Comparison of ENCODE assay signal across 8 cellular contexts in the genomic region with DNA sequence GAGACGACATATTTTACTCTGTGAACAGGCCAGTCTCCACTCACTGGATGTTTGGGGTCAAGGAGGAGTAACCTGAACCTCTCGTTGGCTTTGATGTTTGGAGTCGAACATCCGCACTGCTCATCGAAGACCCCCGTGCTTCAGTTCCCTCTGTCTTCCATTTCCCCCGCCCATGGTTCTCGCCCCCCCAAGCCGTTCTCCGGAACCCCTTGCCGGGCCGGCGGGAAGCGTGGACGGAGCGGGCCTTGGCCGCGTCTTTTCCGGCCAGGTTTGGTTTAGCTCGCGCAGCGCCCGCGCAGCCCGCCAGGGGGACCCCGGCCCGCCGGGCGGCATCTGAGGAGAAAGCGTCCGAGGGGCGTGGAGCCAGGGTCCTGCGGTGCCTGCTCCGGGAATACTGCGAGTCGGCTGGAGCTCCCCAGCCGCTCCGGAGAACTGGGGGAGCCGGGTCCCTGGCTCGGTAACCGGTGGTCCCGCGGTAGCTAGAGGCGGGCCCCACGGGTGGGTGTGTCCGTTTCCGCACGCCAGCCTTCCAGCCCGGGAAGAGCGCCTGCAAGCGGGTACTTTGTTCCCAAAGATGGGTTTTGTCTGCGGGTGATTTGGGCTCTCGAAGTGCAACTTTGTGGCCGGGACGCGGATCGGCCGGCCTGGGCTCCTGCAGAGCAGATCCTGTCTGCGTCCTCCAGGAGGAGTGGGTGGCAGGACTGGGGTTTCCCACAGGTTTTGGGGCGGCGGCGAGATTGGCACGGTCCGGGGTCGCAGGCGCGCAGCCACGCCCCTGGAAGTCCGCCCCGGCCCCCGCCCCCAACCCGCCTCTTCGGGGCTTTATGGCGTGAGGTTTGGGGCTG. TPM values are rescaled to one million over a fixed set of nuclear protein-coding genes. Genes with fewer than 3 reads are reported as not detected.
DNase-seq lines count a peak whose midpoint lies in the region; ATAC-seq, FAIRE-seq and TF ChIP-seq lines count a peak whose summit lies in the region.

No MANE protein-coding gene starts in this region.

- H3K27me3 Mint-ChIP-seq in neural crest cell (ENCODE audit: low read depth) = peaks cover 72% of the 10 kb centered on the region

- H3K4me3 ChIP-seq in DOHH2 (ENCODE audit: low read length) (no peak overlapping the region), HAP-1 (peak overlapping the region; percentile 52), foreskin fibroblast (ENCODE audit: low read depth in 1 of 2, low read length in 2 of 2) (peak overlapping the region; percentile 65 to 72)

- H3K27me3 ChIP-seq in DOHH2 (ENCODE audit: control insufficient read depth, low read length) (peaks cover 37% of the 10 kb centered on the region), HAP-1 (ENCODE audit: low read depth) (peaks cover 13% of the 10 kb centered on the region)

- H3K4me1 Mint-ChIP-seq in neural crest cell = peaks cover 7% of the 10 kb centered on the region

- H3K9me2 ChIP-seq in DOHH2 (replicated peaks; ENCODE audit: control insufficient read depth, low read length) = no peaks in the 10 kb centered on the region

- TF ChIP-seq CTCF in DOHH2 (IDR thresholded peaks at IDR 0.05; ENCODE audit: low read depth, low read length, poor library complexity, severe bottlenecking) (peak; percentile 44), foreskin fibroblast (IDR thresholded peaks at IDR 0.05; ENCODE audit: low read depth, low read length) (peak; percentile 90), neural crest cell (conservative IDR thresholded peaks at IDR 0.05) (peak; percentile 82)

- in situ Hi-C loops in HAP-1 (cut with MboI; ENCODE audit: low sequenced_read_pairs) = no loop called here

- DNase-seq in HAP-1 (ENCODE audit: low spot score in 2 of 2) (peak; percentile 51 to 87), NCI-H345 treated with DMSO at 0.1 percent for 48 hours (lab: John Stamatoyannopoulos, UW; ENCODE audit: unreplicated experiment) (peak; percentile 20), foreskin fibroblast (peak; percentile 63 to 90), neural crest cell (ENCODE audit: low read depth, low spot score) (peak; percentile 83), urothelium cell line (ENCODE audit: low spot score) (peak; percentile 85)
- DNase-seq in activated T-helper 1 cell treated with anti-CD3 and anti-CD28 coated beads, Interleukin-2, amount 50 U/mL, for 16 hours (ENCODE audit: low read depth in 1 of 2, low spot score in 1 of 2) = peak; percentile 15 to 30

- H3K36me3 Mint-ChIP-seq in neural crest cell (ENCODE audit: low read depth) = no peaks in the 10 kb centered on the region

- H3K9me3 ChIP-seq in DOHH2 (ENCODE audit: control insufficient read depth, insufficient read depth, low read length) = no peaks in the 10 kb centered on the region
- H3K9me3 ChIP-seq in HAP-1 = no peaks in the 10 kb centered on the region

- no peaks in the 10 kb centered on the region for H3F3A ChIP-seq in DOHH2 (ENCODE audit: control insufficient read depth, insufficient read depth)

- H3K36me3 ChIP-seq in DOHH2 (ENCODE audit: control insufficient read depth, low read length) (no peaks in the 10 kb centered on the region), HAP-1 (replicated peaks) (no peaks in the 10 kb centered on the region)

- H4K20me1 ChIP-seq in DOHH2 (ENCODE audit: control insufficient read depth, insufficient read depth, low read depth, low read length) = no peaks in the 10 kb centered on the region

- peak overlapping the region; percentile 93 for H3K4me3 Mint-ChIP-seq in neural crest cell

- no peak for ATAC-seq in HG03175 (IDR thresholded peaks at IDR 0.05; ENCODE audit: unreplicated experiment)

- H3K4me1 ChIP-seq in DOHH2 (ENCODE audit: control insufficient read depth, low read length) (no peaks in the 10 kb centered on the region), HAP-1 (0 out of 2 replicates have a peak, but pooled peaks cover 2% of the 10 kb centered on the region)

- H3K27ac ChIP-seq in DOHH2 (ENCODE audit: low read depth, low read length) = no peak overlapping the region

- H3K27ac Mint-ChIP-seq in neural crest cell (ENCODE audit: unreplicated experiment) = no peak overlapping the region

- H3K4me2 ChIP-seq in DOHH2 (ENCODE audit: low read length) = no peak overlapping the region

- no peaks in the 10 kb centered on the region for H3K79me2 ChIP-seq in DOHH2 (ENCODE audit: control insufficient read depth, low read length)

- H3K9me3 Mint-ChIP-seq in neural crest cell = no peaks in the 10 kb centered on the region

- peak; percentile 89 for FAIRE-seq in urothelium cell line (lab: Jason Lieb, UNC)

RNA-seq across cellular contexts. Expression of a gene that starts 0.4 kb away (rescaled TPM):
- total RNA-seq in neural crest cell = 2.9 and 3.2 TPM in 2 replicates

Comparison
In these comparisons a context has a peak if more than half of its experiments do, and no peak if none do; other contexts are left out.
1. DNase-seq: peak in every context shown above with its lines; median percentile 85 in urothelium cell line; 83 in neural crest cell; 76 in foreskin fibroblast; 69 in HAP-1; 22 in activated T-helper 1 cell treated with anti-CD3 and anti-CD28 coated beads, Interleukin-2, amount 50 U/mL, for 16 hours; 20 in NCI-H345 treated with DMSO at 0.1 percent for 48 hours.